8 cellular contexts compared by ENCODE assay signal in genomic region chr19:17125052-17125727, GRCh38. TPM values are rescaled to one million over a fixed set of nuclear protein-coding genes. Genes with fewer than 3 reads are reported as not detected.
A peak's percentile ranks its signal among the peaks of the same experiment; 100 is the strongest.
DNase-seq lines count a peak whose midpoint lies in the region; ATAC-seq and TF ChIP-seq lines count a peak whose summit lies in the region.

No MANE protein-coding gene starts in this region.

- DNase-seq in DND-41 (peak; percentile 11), tibial nerve (ENCODE audit: low spot score in 2 of 2) (no peak), cortex of kidney (lab: John Stamatoyannopoulos, UW) (no peak), SHP77 treated with DMSO at 0.1 percent for 48 hours (lab: John Stamatoyannopoulos, UW) (no peak)
- peak; percentile 28 to 30 for DNase-seq in activated T-cell treated with anti-CD3 and anti-CD28 coated beads, Interleukin-2, amount 50 U/mL, for 48 hours

- TF ChIP-seq EP300 in tibial nerve (IDR thresholded peaks at IDR 0.05), result no peak

- H3K79me2 ChIP-seq in DND-41 (ENCODE audit: insufficient read depth, low read length), result peaks cover 50% of the 10 kb centered on the region

- H3K36me3 ChIP-seq in DND-41 (ENCODE audit: insufficient read depth, low read length) (peaks cover 36% of the 10 kb centered on the region), iPS-18a (ENCODE audit: control insufficient read depth, low read depth, low read length) (no peaks in the 10 kb centered on the region), tibial nerve (peaks cover 0 to 34% (median 0%) of the 10 kb centered on the region in 3 donors)

- WGBS in tibial nerve, 2 donors, result 33 to 43% methylated on average over 10 of the region's 10 CpGs

- TF ChIP-seq CTCF in DND-41 (IDR thresholded peaks at IDR 0.05; ENCODE audit: borderline replicate concordance, extremely low read depth, low read length, poor library complexity, severe bottlenecking), result no peak
- no peak for TF ChIP-seq CTCF in tibial nerve (IDR thresholded peaks at IDR 0.05)

- no peaks in the 10 kb centered on the region for H3K27me3 ChIP-seq in DND-41 (ENCODE audit: insufficient read depth, low read length, poor library complexity)
- H3K27me3 ChIP-seq in iPS-18a (ENCODE audit: control insufficient read depth, insufficient read depth, low read length), result no peaks in the 10 kb centered on the region
- H3K27me3 ChIP-seq in tibial nerve, result no peaks in the 10 kb centered on the region

- peak overlapping the region; percentile 57 for H3K4me2 ChIP-seq in DND-41 (ENCODE audit: insufficient read depth, low read length)

- no peak overlapping the region; the same call in 1 of the 2 replicates for H2AFZ ChIP-seq in DND-41 (ENCODE audit: low read depth, low read length)

- ATAC-seq in DND-41 (ENCODE audit: insufficient read depth, low read depth), result peak; percentile 77
- peak; percentile 51 for ATAC-seq in GM19397 (IDR thresholded peaks at IDR 0.05; ENCODE audit: unreplicated experiment)
- peak; percentile 64 for ATAC-seq in HG03439 (IDR thresholded peaks at IDR 0.05; ENCODE audit: unreplicated experiment)

- H3K4me3 ChIP-seq in DND-41 (ENCODE audit: low read depth in 1 of 2, low read length in 2 of 2), result peak overlapping the region in 1 of 2 experiments; percentile 31; a peak in 1 of 4 replicates
- no peak overlapping the region for H3K4me3 ChIP-seq in iPS-18a (ENCODE audit: low read length)
- H3K4me3 ChIP-seq in tibial nerve, result peak overlapping the region in 2 of 4 donors; percentile 4 to 7

- H3K27ac ChIP-seq in DND-41 (ENCODE audit: low read length), result peak overlapping the region; percentile 83
- peak overlapping the region; percentile 24 for H3K27ac ChIP-seq in iPS-18a (ENCODE audit: low read length)
- H3K27ac ChIP-seq in tibial nerve, result peak overlapping the region; percentile 36 to 91 (median 84)

- H4K20me1 ChIP-seq in DND-41 (ENCODE audit: insufficient read depth, low read length), result peaks cover 16% of the 10 kb centered on the region; the same call in 1 of the 2 replicates

- TF ChIP-seq POLR2A in tibial nerve (IDR thresholded peaks at IDR 0.05), result peak in 1 of 2 donors; percentile 11

- H3K9ac ChIP-seq in DND-41 (ENCODE audit: low read depth, low read length) (peak overlapping the region; percentile 46), iPS-18a (ENCODE audit: low read length) (no peak overlapping the region)

- H3K4me1 ChIP-seq in DND-41 (ENCODE audit: insufficient read depth, low read length), result peaks cover 19% of the 10 kb centered on the region
- H3K4me1 ChIP-seq in iPS-18a (ENCODE audit: control insufficient read depth, low read depth, low read length), result peaks cover 7% of the 10 kb centered on the region
- H3K4me1 ChIP-seq in tibial nerve, result peaks cover 0 to 25% (median 21%) of the 10 kb centered on the region in 4 donors

- H3K9me3 ChIP-seq in DND-41 (ENCODE audit: insufficient read depth, low read length, severe bottlenecking), result no peaks in the 10 kb centered on the region
- H3K9me3 ChIP-seq in iPS-18a (ENCODE audit: control insufficient read depth, low read depth, low read length), result no peaks in the 10 kb centered on the region
- peaks cover 0 to 9% (median 0%) of the 10 kb centered on the region in 4 donors for H3K9me3 ChIP-seq in tibial nerve

RNA-seq across cellular contexts. Expression of gene MYO9B, which starts 49.6 kb away (rescaled TPM):
- 100 to 1,000 TPM in 3 of 4 donors, 10 to 100 TPM in 1; 61.7 to 201 (median 115) TPM for total RNA-seq in tibial nerve

RNA-seq across cellular contexts. Expression of gene HAUS8, which starts 49.9 kb away (rescaled TPM):
- 10 to 100 TPM in 1 of 4 donors, 1 to 10 TPM in 3; 2.6 to 11.6 (median 4.3) TPM for total RNA-seq in tibial nerve

Comparison
In these comparisons a context has a peak if more than half of its experiments do, and no peak if none do; other contexts are left out.
1. DNase-seq: peak in DND-41 (single experiment) and activated T-cell treated with anti-CD3 and anti-CD28 coated beads, Interleukin-2, amount 50 U/mL, for 48 hours (2 of 2); none in tibial nerve (0 of 2), cortex of kidney (single experiment) and SHP77 treated with DMSO at 0.1 percent for 48 hours (single experiment).
2. H3K27ac ChIP-seq: peak in every context shown above with its lines; median percentile 84 in tibial nerve; 83 in DND-41; 24 in iPS-18a.
3. Peak in every context shown above with its lines, with median percentiles within 50 percentile points of each other: ATAC-seq.